In the genomic region with DNA sequence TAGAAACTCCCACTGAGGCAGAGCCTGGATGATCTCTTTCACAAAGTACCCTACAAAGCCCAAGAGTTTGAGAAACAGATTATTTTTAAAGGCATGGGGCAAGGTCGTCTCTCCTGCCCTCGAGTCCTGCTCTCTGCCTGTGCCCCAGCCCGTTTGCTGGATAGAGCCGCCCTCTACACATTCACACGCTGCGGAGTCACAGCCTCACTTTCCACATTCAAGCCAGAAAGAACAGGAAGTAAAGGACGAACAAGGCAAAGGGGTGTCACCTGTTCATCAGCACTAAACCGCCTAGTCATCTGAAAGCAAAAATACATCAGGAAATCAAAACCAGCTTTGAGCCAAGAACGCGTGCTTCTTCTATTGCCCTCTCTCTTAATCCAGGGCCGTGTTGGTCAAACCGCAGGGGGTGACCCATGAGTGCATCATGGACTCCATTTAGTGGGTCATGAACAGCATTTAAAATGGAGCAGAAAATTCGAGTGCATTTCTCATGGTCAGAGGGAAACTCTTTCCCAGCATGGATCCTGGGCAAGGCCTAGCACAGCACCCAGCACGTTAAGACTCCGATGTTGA, we compare ENCODE assay signal across 18 cellular contexts.
"Had no signal": no experiment of that assay in that cellular context is flagged by ENCODE, and none has a peak within 500 bp of the region (broad histone marks: within the 10 kb centered on the region; RNA-seq: fewer than 3 reads in every experiment).

No MANE protein-coding gene starts in this region.

- H3K27me3 Mint-ChIP-seq: activated B cell treated with CpG ODN at 0.5 μM for 24 hours; activated CD4-positive, alpha-beta memory T cell treated with anti-CD3 and anti-CD28 coated beads for 36 hours; activated naive CD4-positive, alpha-beta T cell treated with anti-CD3 and anti-CD28 coated beads, Interleukin-2, amount 10 ng/mL, durations not matched to agents 7 days and 5 days; activated naive CD8-positive, alpha-beta T cell treated with anti-CD3 and anti-CD28 coated beads, Interleukin-2, amount 50 U/mL, for 24 hours; memory B cell had no signal

- H3K36me3 ChIP-seq: sigmoid colon, uterus had no signal

- H3K36me3 Mint-ChIP-seq: activated CD4-positive, alpha-beta memory T cell treated with anti-CD3 and anti-CD28 coated beads for 36 hours had no signal

- H3K27me3 ChIP-seq: body of pancreas, sigmoid colon, tibial nerve, uterus had no signal

- H3K27ac Mint-ChIP-seq: activated B cell treated with CpG ODN at 0.5 μM for 24 hours; activated CD4-positive, alpha-beta memory T cell treated with anti-CD3 and anti-CD28 coated beads for 36 hours; activated naive CD4-positive, alpha-beta T cell treated with anti-CD3 and anti-CD28 coated beads, Interleukin-2, amount 10 ng/mL, durations not matched to agents 7 days and 5 days; activated naive CD8-positive, alpha-beta T cell treated with anti-CD3 and anti-CD28 coated beads, Interleukin-2, amount 50 U/mL, for 24 hours; memory B cell; T-helper 1 cell treated with Interleukin-12 subunit alpha and Interleukin-12 subunit beta and Interleukin-4 antibody, amounts not matched to agents 30 μg/mL and 1 μg/mL, for 36 hours had no signal

- ATAC-seq: activated naive CD8-positive, alpha-beta T cell treated with anti-CD3 and anti-CD28 coated beads, Interleukin-2, amount 50 U/mL, for 24 hours; body of pancreas; esophagus mucosa; left cardiac atrium; mucosa of descending colon had no signal

- H3K4me3 Mint-ChIP-seq: activated B cell treated with CpG ODN at 0.5 μM for 24 hours; activated CD4-positive, alpha-beta memory T cell treated with anti-CD3 and anti-CD28 coated beads for 36 hours; activated naive CD4-positive, alpha-beta T cell treated with anti-CD3 and anti-CD28 coated beads, Interleukin-2, amount 10 ng/mL, durations not matched to agents 7 days and 5 days; activated naive CD8-positive, alpha-beta T cell treated with anti-CD3 and anti-CD28 coated beads, Interleukin-2, amount 50 U/mL, for 24 hours; memory B cell; T-helper 1 cell treated with Interleukin-12 subunit alpha and Interleukin-12 subunit beta and Interleukin-4 antibody, amounts not matched to agents 30 μg/mL and 1 μg/mL, for 36 hours had no signal

- H3K4me1 ChIP-seq: body of pancreas, uterus had no signal

- H3K9me3 Mint-ChIP-seq: activated B cell treated with CpG ODN at 0.5 μM for 24 hours; activated CD4-positive, alpha-beta memory T cell treated with anti-CD3 and anti-CD28 coated beads for 36 hours; activated naive CD4-positive, alpha-beta T cell treated with anti-CD3 and anti-CD28 coated beads, Interleukin-2, amount 10 ng/mL, durations not matched to agents 7 days and 5 days; activated naive CD8-positive, alpha-beta T cell treated with anti-CD3 and anti-CD28 coated beads, Interleukin-2, amount 50 U/mL, for 24 hours; memory B cell; T-helper 1 cell treated with Interleukin-12 subunit alpha and Interleukin-12 subunit beta and Interleukin-4 antibody, amounts not matched to agents 30 μg/mL and 1 μg/mL, for 36 hours had no signal

- DNase-seq: activated B cell treated with CpG ODN at 0.5 μM for 24 hours; activated CD4-positive, alpha-beta memory T cell treated with anti-CD3 and anti-CD28 coated beads for 36 hours; activated CD4-positive, alpha-beta T cell treated with anti-CD3 and anti-CD28 coated beads for 4 hours; activated naive CD4-positive, alpha-beta T cell treated with anti-CD3 and anti-CD28 coated beads, Interleukin-2, amount 10 ng/mL, durations not matched to agents 7 days and 5 days; activated naive CD8-positive, alpha-beta T cell treated with anti-CD3 and anti-CD28 coated beads, Interleukin-2, amount 50 U/mL, for 24 hours; activated T-cell treated with anti-CD3 and anti-CD28 coated beads, Interleukin-2, amount 50 U/mL, for 48 hours; body of pancreas; effector CD8-positive, alpha-beta T cell; left cardiac atrium; mucosa of descending colon; sigmoid colon; stimulated activated CD4-positive, alpha-beta T cell treated with anti-CD3 and anti-CD28 coated beads, Interleukin-4, amount 100 ng/mL, for 1 hour; T1000; uterus had no signal

- H3K4me3 ChIP-seq: body of pancreas, mucosa of descending colon, sigmoid colon, tibial nerve, uterus had no signal

- H3K27ac ChIP-seq: body of pancreas, sigmoid colon, tibial nerve, uterus had no signal

- H3K4me1 Mint-ChIP-seq: activated B cell treated with CpG ODN at 0.5 μM for 24 hours; activated naive CD8-positive, alpha-beta T cell treated with anti-CD3 and anti-CD28 coated beads, Interleukin-2, amount 50 U/mL, for 24 hours; memory B cell had no signal

- H3K9me3 ChIP-seq: body of pancreas, mucosa of descending colon, sigmoid colon, tibial nerve, uterus had no signal
